In the genomic region with DNA sequence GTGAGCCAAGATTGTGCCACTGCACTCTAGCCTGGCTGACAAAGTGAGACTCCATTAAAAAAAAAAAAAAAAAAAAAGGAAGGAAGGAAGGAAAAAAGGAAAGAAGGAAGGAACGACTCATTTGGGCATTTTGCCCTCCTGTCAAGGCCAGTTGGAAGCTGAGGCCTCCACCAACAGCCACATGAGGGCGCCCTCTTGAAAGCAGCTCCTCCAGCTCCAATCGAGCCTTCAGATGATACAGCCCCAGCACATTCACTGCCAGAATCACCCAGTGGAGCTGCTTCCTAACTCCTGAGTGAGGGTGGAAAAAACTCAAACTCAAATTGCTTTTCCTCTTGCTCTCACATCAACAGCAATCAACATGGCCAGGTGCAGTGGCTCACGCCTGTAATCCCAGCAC, we compare ENCODE assay signal across 13 cellular contexts. TPM values are rescaled to one million over a fixed set of nuclear protein-coding genes. Genes with fewer than 3 reads are reported as not detected.
DNase-seq lines count a peak whose midpoint lies in the region; ATAC-seq, FAIRE-seq and TF ChIP-seq lines count a peak whose summit lies in the region.
"Had no signal": no experiment of that assay in that cellular context is flagged by ENCODE, and none has a peak within 500 bp of the region (broad histone marks: within the 10 kb centered on the region; RNA-seq: fewer than 3 reads in every experiment).

No MANE protein-coding gene starts in this region.

- H3K4me3 ChIP-seq in HFF-Myc (replicated peaks; ENCODE audit: low read depth, low read length) (no peak overlapping the region), SU-DHL-6 (ENCODE audit: insufficient read depth, low read length, poor library complexity, severe bottlenecking) (no peak overlapping the region), testis (no peak overlapping the region), pancreas (no peak overlapping the region)

- intact Hi-C loops in testis (cut with DNase I; ENCODE audit: low total_unique reads) (no loop called here), pancreas (cut with DNase I) (no loop called here)

- no peaks in the 10 kb centered on the region for H3K9me2 ChIP-seq in SU-DHL-6 (replicated peaks; ENCODE audit: insufficient read depth, low read length)

- H3K27ac ChIP-seq in SU-DHL-6 (ENCODE audit: low read depth, low read length) (no peak overlapping the region), testis (no peak overlapping the region), pancreas (no peak overlapping the region)
- H3K27ac ChIP-seq: 22Rv1 had no signal

- H2AFZ ChIP-seq in SU-DHL-6 (ENCODE audit: low read depth, low read length, severe bottlenecking), result no peak overlapping the region

- TF ChIP-seq CTCF in HFF-Myc (IDR thresholded peaks at IDR 0.05; ENCODE audit: low read depth, low read length, missing control alignments) (peak; percentile 30), SU-DHL-6 (IDR thresholded peaks at IDR 0.05; ENCODE audit: insufficient read depth, low read length, poor library complexity, severe bottlenecking) (peak; percentile 25), testis (IDR thresholded peaks at IDR 0.05) (no peak), pancreas (IDR thresholded peaks at IDR 0.05) (no peak)

- H3K4me3 Mint-ChIP-seq in memory B cell, result no peak overlapping the region

- H3K9me3 Mint-ChIP-seq in memory B cell, result no peaks in the 10 kb centered on the region

- peak overlapping the region; percentile 99 for H3K27ac Mint-ChIP-seq in memory B cell

- FAIRE-seq in pancreas (lab: Jason Lieb, UNC), result no peak

- no peaks in the 10 kb centered on the region for H3K79me2 ChIP-seq in SU-DHL-6 (ENCODE audit: insufficient read depth, low read length)

- TF ChIP-seq POLR2A in testis (IDR thresholded peaks at IDR 0.05), result no peak

- no peaks in the 10 kb centered on the region for H3K27me3 ChIP-seq in SU-DHL-6 (ENCODE audit: low read length)
- H3K27me3 ChIP-seq in testis, result no peaks in the 10 kb centered on the region
- H3K27me3 ChIP-seq in pancreas, result no peaks in the 10 kb centered on the region

- peaks cover 5% of the 10 kb centered on the region for H3F3A ChIP-seq in SU-DHL-6 (ENCODE audit: insufficient read depth)

- H3K4me1 Mint-ChIP-seq in memory B cell, result peaks cover 24% of the 10 kb centered on the region

- ATAC-seq in memory B cell (ENCODE audit: low read depth), result no peak
- ATAC-seq in HG02588 (IDR thresholded peaks at IDR 0.05; ENCODE audit: unreplicated experiment), result no peak
- ATAC-seq in pancreas, result no peak
- ATAC-seq: Panc1 had no signal

- WGBS in testis, 2 donors, result 72 to 76% methylated on average over 4 of the region's 4 CpGs
- 65 to 75% methylated on average over 4 of the region's 4 CpGs for WGBS in pancreas, 2 donors

- H4K20me1 ChIP-seq in SU-DHL-6 (ENCODE audit: low read depth, low read length), result no peaks in the 10 kb centered on the region

- H3K4me2 ChIP-seq in SU-DHL-6 (ENCODE audit: low read depth, low read length, poor library complexity, severe bottlenecking), result no peak overlapping the region

- no peaks in the 10 kb centered on the region for H3K27me3 Mint-ChIP-seq in memory B cell

- no peaks in the 10 kb centered on the region for H3K9me3 ChIP-seq in SU-DHL-6 (ENCODE audit: insufficient read depth, low read length)
- no peaks in the 10 kb centered on the region for H3K9me3 ChIP-seq in testis
- H3K9me3 ChIP-seq in pancreas, result no peaks in the 10 kb centered on the region

- H3K36me3 ChIP-seq in SU-DHL-6 (ENCODE audit: low read length) (no peaks in the 10 kb centered on the region), testis (ENCODE audit: low read depth, missing control alignments) (no peaks in the 10 kb centered on the region), pancreas (no peaks in the 10 kb centered on the region)

- H3K4me1 ChIP-seq in testis (no peaks in the 10 kb centered on the region), pancreas (no peaks in the 10 kb centered on the region)

- DNase-seq in DMS 273 (lab: John Stamatoyannopoulos, UW; ENCODE audit: unreplicated experiment) (peak; percentile 46), DMS 273 treated with DMSO at 0.1 percent for 48 hours (lab: John Stamatoyannopoulos, UW) (no peak), HFF-Myc (ENCODE audit: extremely low read depth, low read depth) (no peak), memory B cell (ENCODE audit: low spot score in 2 of 2) (no peak), testis (no peak), pancreas (no peak)
- DNase-seq: effector CD4-positive, alpha-beta T cell; GOT3; NCI-H1694 had no signal

- H3K9ac ChIP-seq in SU-DHL-6 (ENCODE audit: low read length), result no peak overlapping the region

- H3K36me3 Mint-ChIP-seq in memory B cell, result peaks cover 23% of the 10 kb centered on the region

RNA-seq across cellular contexts. Expression of a gene that starts 40.9 kb away (rescaled TPM):
- 10 to 100 TPM; 25.3 to 38.7 TPM for total RNA-seq in testis
- 16.9 TPM for polyA plus RNA-seq in testis (ENCODE audit: insufficient read depth, low read depth, low replicate concordance)
- total RNA-seq in pancreas, result 1 to 10 TPM; 4.0 to 8.8 (median 5.9) TPM
- polyA plus RNA-seq in pancreas, result 1 to 10 TPM; 5.6 to 7.7 TPM

RNA-seq across cellular contexts. Expression of a gene that starts 59.6 kb away (rescaled TPM):
- total RNA-seq in testis (10 to 100 TPM; 22.5 to 33.1 TPM), pancreas (10 to 100 TPM in 1 of 6 donors, 1 to 10 TPM in 5; 2.7 to 16.3 (median 4.5) TPM)
- polyA plus RNA-seq in testis (ENCODE audit: insufficient read depth, low read depth, low replicate concordance) (8.1 TPM), pancreas (1 to 10 TPM; 2.4 to 2.8 TPM)

Comparison
In these comparisons a context has a peak if more than half of its experiments do, and no peak if none do; other contexts are left out.
1. CTCF ChIP-seq: peak in HFF-Myc (single experiment) and SU-DHL-6 (single experiment); none in testis (0 of 3) and pancreas (0 of 4).